ENCODE assay signal across 22 cellular contexts in genomic region chr11:9037046-9037780, GRCh38. TPM values are rescaled to one million over a fixed set of nuclear protein-coding genes. Genes with fewer than 3 reads are reported as not detected.
"Had no signal": no experiment of that assay in that cellular context is flagged by ENCODE, and none has a peak within 500 bp of the region (broad histone marks: within the 10 kb centered on the region; RNA-seq: fewer than 3 reads in every experiment).

No MANE protein-coding gene starts in this region.

- H3K4me1 Mint-ChIP-seq: activated CD8-positive, alpha-beta memory T cell treated with anti-CD3 and anti-CD28 coated beads, Interleukin-2, amount 10 ng/mL, durations not matched to agents 7 days and 5 days; T-cell had no signal

- ATAC-seq: activated CD8-positive, alpha-beta memory T cell treated with anti-CD3 and anti-CD28 coated beads, Interleukin-2, amount 10 ng/mL, durations not matched to agents 7 days and 5 days; heart left ventricle; right cardiac atrium; stimulated activated naive CD8-positive, alpha-beta T cell treated with anti-CD3 and anti-CD28 coated beads, Interleukin-15, Interleukin-2, amounts not matched to agents 100 U/mL and 50 U/mL, for 24 hours; T-cell had no signal

- H3K27ac ChIP-seq: coronary artery, suprapubic skin had no signal

- H3K4me1 ChIP-seq: suprapubic skin had no signal

- H3K9me3 Mint-ChIP-seq: activated T-cell treated with anti-CD3 and anti-CD28 coated beads, Interleukin-2, amount 50 U/mL, for 24 hours; T-cell; type B pancreatic cell had no signal

- H3K27ac Mint-ChIP-seq: activated CD8-positive, alpha-beta memory T cell treated with anti-CD3 and anti-CD28 coated beads, Interleukin-2, amount 10 ng/mL, durations not matched to agents 7 days and 5 days; activated T-cell treated with anti-CD3 and anti-CD28 coated beads, Interleukin-2, amount 50 U/mL, for 24 hours; progenitor cell of endocrine pancreas; T-cell; type B pancreatic cell had no signal

- H3K36me3 Mint-ChIP-seq: activated CD8-positive, alpha-beta memory T cell treated with anti-CD3 and anti-CD28 coated beads, Interleukin-2, amount 10 ng/mL, durations not matched to agents 7 days and 5 days; T-cell; type B pancreatic cell had no signal

- DNase-seq: activated CD4-positive, alpha-beta T cell treated with anti-CD3 and anti-CD28 coated beads for 1 hour; activated CD4-positive, alpha-beta T cell treated with anti-CD3 and anti-CD28 coated beads, Interleukin-2, amount 50 U/mL, for 4 hours; activated CD8-positive, alpha-beta memory T cell treated with anti-CD3 and anti-CD28 coated beads, Interleukin-2, amount 10 ng/mL, durations not matched to agents 7 days and 5 days; activated naive CD4-positive, alpha-beta T cell treated with anti-CD3 and anti-CD28 coated beads, Interleukin-2, amount 50 U/mL, for 16 hours; activated T-cell treated with anti-CD3 and anti-CD28 coated beads, Interleukin-2, amount 50 U/mL, for 24 hours; central memory CD4-positive, alpha-beta T cell; effector memory CD4-positive, alpha-beta T cell; foreskin melanocyte; heart left ventricle; nucleus accumbens; right cardiac atrium; small intestine; stimulated activated CD4-positive, alpha-beta T cell treated with anti-CD3 and anti-CD28 coated beads, Interleukin-4, amount 100 ng/mL, for 4 hours; stimulated activated CD8-positive, alpha-beta memory T cell treated with anti-CD3 and anti-CD28 coated beads, Interleukin-4, amount 100 ng/mL, for 48 hours; stimulated activated naive CD8-positive, alpha-beta T cell treated with anti-CD3 and anti-CD28 coated beads, Interleukin-15, Interleukin-2, amounts not matched to agents 100 U/mL and 50 U/mL, for 24 hours; T-cell; T1000 had no signal

- H3K4me3 ChIP-seq: coronary artery, heart left ventricle, lung, suprapubic skin had no signal

- H3K4me3 Mint-ChIP-seq: activated CD8-positive, alpha-beta memory T cell treated with anti-CD3 and anti-CD28 coated beads, Interleukin-2, amount 10 ng/mL, durations not matched to agents 7 days and 5 days; activated T-cell treated with anti-CD3 and anti-CD28 coated beads, Interleukin-2, amount 50 U/mL, for 24 hours; T-cell; type B pancreatic cell had no signal

- H3K27me3 Mint-ChIP-seq: type B pancreatic cell had no signal

- H3K36me3 ChIP-seq: heart left ventricle, suprapubic skin had no signal

- H3K9me3 ChIP-seq: heart left ventricle, suprapubic skin had no signal

- H3K27me3 ChIP-seq: heart left ventricle, suprapubic skin had no signal

RNA-seq across cellular contexts. Expression of gene SCUBE2, which starts 54.2 kb away (rescaled TPM):
- total RNA-seq: activated CD8-positive, alpha-beta memory T cell treated with anti-CD3 and anti-CD28 coated beads, Interleukin-2, amount 10 ng/mL, durations not matched to agents 7 days and 5 days had no signal
